In the genomic region with DNA sequence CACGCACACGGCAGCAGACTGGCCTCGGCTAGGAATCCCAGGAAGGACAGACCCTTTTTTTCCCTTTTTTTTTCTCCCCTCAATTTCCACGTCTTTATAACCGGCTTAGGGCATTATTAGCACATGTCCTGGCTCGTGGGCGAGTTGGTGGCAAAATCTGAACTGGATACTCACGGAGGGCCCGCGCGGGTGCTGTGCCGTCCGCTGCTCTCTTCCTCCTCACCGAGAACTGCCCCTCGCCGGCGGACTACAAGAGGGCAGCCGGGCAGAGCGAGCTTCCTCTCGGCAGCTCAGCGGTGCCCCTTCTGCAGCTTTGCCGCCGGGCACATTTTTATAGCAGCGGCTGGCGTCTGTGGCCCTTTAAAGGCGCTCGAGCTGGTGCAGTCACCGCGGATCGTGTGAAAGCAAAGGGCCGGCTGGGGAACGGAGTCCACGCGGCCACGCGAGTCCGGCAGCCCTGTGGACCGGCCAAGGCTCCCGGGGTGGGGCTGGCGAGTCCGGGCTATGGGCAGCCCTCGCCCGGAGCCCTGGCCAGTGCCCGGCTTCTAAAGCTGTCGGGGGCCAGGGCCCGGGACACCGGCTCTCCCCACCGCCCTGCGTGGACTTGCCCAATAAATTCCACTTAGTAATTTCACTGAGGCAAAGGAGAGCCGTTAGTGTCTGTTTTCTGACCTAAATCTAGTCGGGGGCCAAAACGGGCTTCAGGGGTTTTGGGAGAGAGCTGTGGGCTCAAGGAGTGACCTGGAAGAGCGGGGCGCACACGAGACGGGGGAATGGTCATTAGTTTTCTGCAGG, we compare ENCODE assay signal across 8 cellular contexts. TPM values are rescaled to one million over a fixed set of nuclear protein-coding genes. Genes with fewer than 3 reads are reported as not detected.
DNase-seq lines count a peak whose midpoint lies in the region; ATAC-seq and TF ChIP-seq lines count a peak whose summit lies in the region.

No MANE protein-coding gene starts in this region.

- no peak overlapping the region for H3K27ac Mint-ChIP-seq in T-cell

- DNase-seq in GF-D8 (lab: John Stamatoyannopoulos, UW) (peak; percentile 26), NCI-H128 (lab: John Stamatoyannopoulos, UW; ENCODE audit: unreplicated experiment) (peak; percentile 30), T-cell (peak in 6 of 34 experiments; percentile 1 to 28 (median 15)), colonic mucosa (peak; percentile 68), kidney epithelial cell (ENCODE audit: low read depth) (peak; percentile 28)

- H3K27ac ChIP-seq in HEK293 (ENCODE audit: extremely low read depth, low read depth, low read length) (peak overlapping the region; percentile 10; the same call in 1 of the 2 replicates), colonic mucosa (no peak overlapping the region), skin epidermis (no peak overlapping the region)

- peaks cover 3% of the 10 kb centered on the region for H3K4me1 ChIP-seq in HEK293 (ENCODE audit: control insufficient read depth, insufficient read depth, low read length)
- H3K4me1 ChIP-seq in colonic mucosa, result no peaks in the 10 kb centered on the region

- no peak; the same call in 1 of the 2 replicates for TF ChIP-seq CTCF in HEK293 (tag by site-specific recombination; IDR thresholded peaks at IDR 0.05)
- no peak for TF ChIP-seq CTCF in colonic mucosa (IDR thresholded peaks at IDR 0.05)
- TF ChIP-seq CTCF in kidney epithelial cell (IDR thresholded peaks at IDR 0.05; ENCODE audit: insufficient read depth, low read length, poor library complexity, severe bottlenecking), result no peak

- H3K9me3 ChIP-seq in HEK293 (ENCODE audit: control insufficient read depth, insufficient read depth, low read depth, low read length) (no peaks in the 10 kb centered on the region), colonic mucosa (no peaks in the 10 kb centered on the region)

- CTCF ChIA-PET in HEK293 (lab: Yijun Ruan, JAX), result interaction anchor here (0.7 to 0.9 kb wide), 2 partner anchors 30 to 220 kb away, joined by 3 to 4 read pairs; partner anchors contain the start of gene RPS4X
- CTCF ChIA-PET in T-cell (lab: Charles Lee), result interaction anchor here in 1 of 2 donors (0.5 kb wide), 1 partner anchor 136 kb away, joined by 4 read pairs; no protein-coding TSS in a partner anchor

- no peaks in the 10 kb centered on the region for H3K9me3 Mint-ChIP-seq in T-cell

- ATAC-seq in T-cell (replicated peaks in 1 of 4), result peak; percentile 18 to 47 (median 44)
- ATAC-seq in GM18520 (IDR thresholded peaks at IDR 0.05; ENCODE audit: unreplicated experiment), result no peak

- POLR2A ChIA-PET in HEK293 (lab: Yijun Ruan, JAX) (interaction anchor here (1.2 to 5.7 kb wide), 2 partner anchors 30 to 36 kb away, joined by 3 to 46 read pairs; partner anchors contain the start of gene RPS4X), T-cell (lab: Charles Lee) (no interaction called here)

- H3K27me3 Mint-ChIP-seq in T-cell, result peaks cover 51 to 69% of the 10 kb centered on the region in 2 donors

- peak overlapping the region; percentile 82 to 91 (median 83) for H3K4me3 Mint-ChIP-seq in T-cell

- H3K36me3 Mint-ChIP-seq in T-cell, result no peaks in the 10 kb centered on the region

- H3K4me3 ChIP-seq in HEK293 (ENCODE audit: low read depth, low read length) (peak overlapping the region; percentile 49), colonic mucosa (peak overlapping the region; percentile 38), kidney epithelial cell (ENCODE audit: low read depth, low read length) (peak overlapping the region; percentile 40), skin epidermis (peak overlapping the region; percentile 26 to 48 (median 35))

- H3K36me3 ChIP-seq in HEK293 (ENCODE audit: control insufficient read depth in 2 of 2, insufficient read depth in 1 of 2, low read length in 2 of 2) (peaks cover 0 to 8% of the 10 kb centered on the region in 2 experiments; a peak in 1 of 3 replicates), colonic mucosa (no peaks in the 10 kb centered on the region), kidney epithelial cell (ENCODE audit: control insufficient read depth, insufficient read depth, low read length) (no peaks in the 10 kb centered on the region)

- intact Hi-C loops in colonic mucosa (cut with DNase I), result no loop called here

- H3K4me1 Mint-ChIP-seq in T-cell, result peaks cover 27 to 37% (median 36%) of the 10 kb centered on the region in 3 donors

- H3K27me3 ChIP-seq in colonic mucosa, result peaks cover 63% of the 10 kb centered on the region
- peaks cover 73% of the 10 kb centered on the region for H3K27me3 ChIP-seq in kidney epithelial cell (ENCODE audit: control insufficient read depth, insufficient read depth, low read length)

- peak overlapping the region in 1 of 2 donors; percentile 30 for H3K9ac ChIP-seq in colonic mucosa (ENCODE audit: low read depth in 2 of 2, low read length in 2 of 2)

TF ChIP-seq in HEK293, 187 proteins besides CTCF, POLR2A, EP300 and RAD21 (continues in another document):
- no peak for TF ChIP-seq ZSCAN4 (tag by site-specific recombination; IDR thresholded peaks at IDR 0.05)
- TF ChIP-seq, protein P1, sequence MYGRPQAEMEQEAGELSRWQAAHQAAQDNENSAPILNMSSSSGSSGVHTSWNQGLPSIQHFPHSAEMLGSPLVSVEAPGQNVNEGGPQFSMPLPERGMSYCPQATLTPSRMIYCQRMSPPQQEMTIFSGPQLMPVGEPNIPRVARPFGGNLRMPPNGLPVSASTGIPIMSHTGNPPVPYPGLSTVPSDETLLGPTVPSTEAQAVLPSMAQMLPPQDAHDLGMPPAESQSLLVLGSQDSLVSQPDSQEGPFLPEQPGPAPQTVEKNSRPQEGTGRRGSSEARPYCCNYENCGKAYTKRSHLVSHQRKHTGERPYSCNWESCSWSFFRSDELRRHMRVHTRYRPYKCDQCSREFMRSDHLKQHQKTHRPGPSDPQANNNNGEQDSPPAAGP (tag by site-specific recombination; IDR thresholded peaks at IDR 0.05), result 0 out of 2 replicates have a peak, but pooled peaks have one; percentile 46
- TF ChIP-seq SP7 (tag by site-specific recombination; IDR thresholded peaks at IDR 0.05), result peak; percentile 41; the same call in 1 of the 2 replicates
- no peak for TF ChIP-seq ZNF274 (IDR thresholded peaks at IDR 0.05; ENCODE audit: low read length)
- no peak for TF ChIP-seq ZNF274 (tag by site-specific recombination; IDR thresholded peaks at IDR 0.05; ENCODE audit: borderline replicate concordance)
- peak; percentile 85 for TF ChIP-seq KLF16 (tag by site-specific recombination; IDR thresholded peaks at IDR 0.05)
- no peak for TF ChIP-seq GLI2 (tag by site-specific recombination; IDR thresholded peaks at IDR 0.05; ENCODE audit: borderline replicate concordance, low read depth)
- peak; percentile 77 for TF ChIP-seq ZNF600 (tag by site-specific recombination; IDR thresholded peaks at IDR 0.05)
- TF ChIP-seq ZBTB48 (tag by site-specific recombination; IDR thresholded peaks at IDR 0.05), result peak; percentile 73; the same call in 1 of the 2 replicates
- TF ChIP-seq, protein P2, sequence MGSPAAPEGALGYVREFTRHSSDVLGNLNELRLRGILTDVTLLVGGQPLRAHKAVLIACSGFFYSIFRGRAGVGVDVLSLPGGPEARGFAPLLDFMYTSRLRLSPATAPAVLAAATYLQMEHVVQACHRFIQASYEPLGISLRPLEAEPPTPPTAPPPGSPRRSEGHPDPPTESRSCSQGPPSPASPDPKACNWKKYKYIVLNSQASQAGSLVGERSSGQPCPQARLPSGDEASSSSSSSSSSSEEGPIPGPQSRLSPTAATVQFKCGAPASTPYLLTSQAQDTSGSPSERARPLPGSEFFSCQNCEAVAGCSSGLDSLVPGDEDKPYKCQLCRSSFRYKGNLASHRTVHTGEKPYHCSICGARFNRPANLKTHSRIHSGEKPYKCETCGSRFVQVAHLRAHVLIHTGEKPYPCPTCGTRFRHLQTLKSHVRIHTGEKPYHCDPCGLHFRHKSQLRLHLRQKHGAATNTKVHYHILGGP (tag by site-specific recombination; IDR thresholded peaks at IDR 0.05), result peak; percentile 71; the same call in 1 of the 2 replicates
- peak; percentile 95 for TF ChIP-seq ZNF335 (tag by site-specific recombination; conservative IDR thresholded peaks at IDR 0.05)
- TF ChIP-seq HIC1 (tag by site-specific recombination; IDR thresholded peaks at IDR 0.05), result 0 out of 2 replicates have a peak, but pooled peaks have one; percentile 46
- TF ChIP-seq ZBTB7A (tag by site-specific recombination; IDR thresholded peaks at IDR 0.05; ENCODE audit: low read depth), result peak; percentile 63; the same call in 1 of the 2 replicates

RNA-seq across cellular contexts. Expression of gene CITED1, which starts 1.3 kb away (rescaled TPM):
- total RNA-seq in T-cell (not detected), colonic mucosa (not detected), kidney epithelial cell (not detected in 2 replicates)

RNA-seq across cellular contexts. Expression of gene RPS4X, which starts 30.0 kb away (rescaled TPM):
- total RNA-seq in T-cell (1,000 to 10,000 TPM; 1,254 to 2,149 (median 1,425) TPM), colonic mucosa (1,000 to 10,000 TPM in 1 of 2 donors, 100 to 1,000 TPM in 1; 915 to 1,071 TPM), kidney epithelial cell (815 and 844 TPM in 2 replicates)
